ENCODE assay signal across 1 cellular context in genomic region chr22:36409911-36410756, GRCh38.
TF ChIP-seq lines count a peak whose summit lies in the region.

No MANE protein-coding gene starts in this region.

TF ChIP-seq in IMR-90, 13 proteins besides CTCF, POLR2A, EP300 and RAD21 (continued from another document):
- no peak for TF ChIP-seq ELK1 (IDR thresholded peaks at IDR 0.05; ENCODE audit: borderline replicate concordance, low read depth, low read length)
